ENCODE assay signal across 12 cellular contexts in the genomic region with DNA sequence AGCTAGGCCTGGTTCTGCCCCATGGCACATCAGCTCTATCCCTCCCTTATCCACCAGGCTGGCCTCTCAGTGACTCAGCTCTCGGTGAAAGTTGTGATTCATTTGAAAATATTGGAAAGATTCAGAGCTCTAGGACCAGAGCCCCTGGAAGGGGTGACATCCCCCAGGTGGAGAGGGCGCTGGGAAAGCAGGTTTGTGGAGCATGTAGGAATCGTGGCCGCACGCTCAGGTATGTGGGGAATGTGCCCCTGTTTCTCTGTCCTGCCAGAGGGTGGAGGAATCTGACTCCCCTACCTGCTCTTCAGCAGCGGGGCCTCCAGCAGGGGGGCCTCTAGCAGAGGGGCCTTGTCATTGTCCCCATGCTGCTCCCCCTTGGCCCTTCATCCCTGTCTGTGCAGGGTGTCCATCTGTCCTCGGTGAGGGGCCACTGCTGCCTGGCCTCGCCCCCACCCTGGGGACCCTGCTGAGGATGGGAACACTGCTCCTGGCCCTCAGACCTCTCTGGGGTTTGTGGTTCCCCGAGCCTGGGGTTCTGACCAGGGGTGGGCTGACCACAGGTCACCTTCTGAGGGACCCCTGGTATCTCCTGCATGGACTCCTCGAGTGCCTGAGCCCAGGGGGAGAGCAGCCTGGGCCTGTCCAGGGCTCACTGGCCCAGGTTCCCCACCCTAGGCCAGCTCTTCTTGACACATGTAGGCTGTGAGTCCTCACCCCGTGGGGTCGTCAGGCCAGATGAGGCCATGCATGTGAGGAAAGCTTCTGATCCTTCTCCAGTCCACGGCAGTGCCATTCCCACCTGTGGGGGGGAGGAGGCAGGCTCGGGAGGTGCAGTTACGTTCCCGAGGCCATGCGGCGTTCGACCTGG. TPM values are rescaled to one million over a fixed set of nuclear protein-coding genes. Genes with fewer than 3 reads are reported as not detected.
DNase-seq lines count a peak whose midpoint lies in the region; ATAC-seq and TF ChIP-seq lines count a peak whose summit lies in the region.
"Had no signal": no experiment of that assay in that cellular context is flagged by ENCODE, and none has a peak within 500 bp of the region (broad histone marks: within the 10 kb centered on the region; RNA-seq: fewer than 3 reads in every experiment).

No MANE protein-coding gene starts in this region.

- H3K27ac ChIP-seq in fibroblast of lung (ENCODE audit: insufficient read depth, low read length) = no peak overlapping the region
- no peak overlapping the region for H3K27ac ChIP-seq in osteoblast (ENCODE audit: low read depth, low read length)

- H3K4me1 ChIP-seq in fibroblast of lung (ENCODE audit: control insufficient read depth, extremely low read depth, insufficient read depth, low read length) = peaks cover 11% of the 10 kb centered on the region
- H3K4me1 ChIP-seq in osteoblast (ENCODE audit: insufficient read depth, low read length) = peaks cover 12% of the 10 kb centered on the region

- no peaks in the 10 kb centered on the region for H3K36me3 Mint-ChIP-seq in activated T-helper 2 cell treated with anti-CD3 and anti-CD28 coated beads, Interferon-gamma antibody, Interleukin-2, Interleukin-4, amounts not matched to agents 10 μg/mL and 5 μg/mL and 100 μg/mL, durations not matched to agents 14 hours and 24 hours and 36 hours (ENCODE audit: low read depth)
- H3K36me3 Mint-ChIP-seq: naive thymus-derived CD4-positive, alpha-beta T cell had no signal

- H3K4me1 Mint-ChIP-seq in activated T-helper 2 cell treated with anti-CD3 and anti-CD28 coated beads, Interferon-gamma antibody, Interleukin-2, Interleukin-4, amounts not matched to agents 10 μg/mL and 5 μg/mL and 100 μg/mL, durations not matched to agents 14 hours and 24 hours and 36 hours (ENCODE audit: low read depth) = no peaks in the 10 kb centered on the region

- no peak overlapping the region for H2AFZ ChIP-seq in fibroblast of lung (ENCODE audit: low read length)
- H2AFZ ChIP-seq in osteoblast (ENCODE audit: low read length) = no peak overlapping the region

- no peak overlapping the region for H3K27ac Mint-ChIP-seq in activated T-helper 2 cell treated with anti-CD3 and anti-CD28 coated beads, Interferon-gamma antibody, Interleukin-2, Interleukin-4, amounts not matched to agents 10 μg/mL and 5 μg/mL and 100 μg/mL, durations not matched to agents 14 hours and 24 hours and 36 hours
- H3K27ac Mint-ChIP-seq: naive thymus-derived CD4-positive, alpha-beta T cell had no signal

- H3K27me3 Mint-ChIP-seq in activated T-helper 2 cell treated with anti-CD3 and anti-CD28 coated beads, Interferon-gamma antibody, Interleukin-2, Interleukin-4, amounts not matched to agents 10 μg/mL and 5 μg/mL and 100 μg/mL, durations not matched to agents 14 hours and 24 hours and 36 hours (ENCODE audit: low read depth) = no peaks in the 10 kb centered on the region
- H3K27me3 Mint-ChIP-seq: naive thymus-derived CD4-positive, alpha-beta T cell had no signal

- no peaks in the 10 kb centered on the region for H3K9me3 Mint-ChIP-seq in activated T-helper 2 cell treated with anti-CD3 and anti-CD28 coated beads, Interferon-gamma antibody, Interleukin-2, Interleukin-4, amounts not matched to agents 10 μg/mL and 5 μg/mL and 100 μg/mL, durations not matched to agents 14 hours and 24 hours and 36 hours

- H3K9ac ChIP-seq in fibroblast of lung (ENCODE audit: insufficient read depth, low read length) = no peak overlapping the region

- no peak overlapping the region for H3K4me3 Mint-ChIP-seq in activated T-helper 2 cell treated with anti-CD3 and anti-CD28 coated beads, Interferon-gamma antibody, Interleukin-2, Interleukin-4, amounts not matched to agents 10 μg/mL and 5 μg/mL and 100 μg/mL, durations not matched to agents 14 hours and 24 hours and 36 hours (ENCODE audit: low read depth)
- H3K4me3 Mint-ChIP-seq: naive thymus-derived CD4-positive, alpha-beta T cell had no signal

- H3K4me2 ChIP-seq in fibroblast of lung (ENCODE audit: extremely low read depth, insufficient read depth, low read length) = no peak overlapping the region
- H3K4me2 ChIP-seq in osteoblast (ENCODE audit: insufficient read depth, low read length) = no peak overlapping the region

- DNase-seq in EL = peak; percentile 58
- DNase-seq in RKO (ENCODE audit: low spot score) = peak; percentile 18
- peak; percentile 9 to 46 for DNase-seq in fibroblast of lung (ENCODE audit: low read depth in 2 of 2)
- peak; percentile 98 for DNase-seq in osteoblast (ENCODE audit: insufficient read length, low spot score, missing footprints)
- no peak for DNase-seq in activated T-helper 2 cell treated with anti-CD3 and anti-CD28 coated beads, Interferon-gamma antibody, Interleukin-2, Interleukin-4, amounts not matched to agents 10 μg/mL and 5 μg/mL and 100 μg/mL, durations not matched to agents 14 hours and 24 hours and 36 hours (ENCODE audit: low spot score)
- DNase-seq in NCI-H748 (lab: John Stamatoyannopoulos, UW; ENCODE audit: unreplicated experiment) = no peak
- DNase-seq: dermis blood vessel endothelial cell; naive thymus-derived CD4-positive, alpha-beta T cell; NCI-H187 had no signal

- H3K79me2 ChIP-seq in fibroblast of lung (ENCODE audit: control insufficient read depth, insufficient read depth, low read length) (no peaks in the 10 kb centered on the region), osteoblast (ENCODE audit: insufficient read depth, low read length) (no peaks in the 10 kb centered on the region)

- ATAC-seq in HG03571 (IDR thresholded peaks at IDR 0.05; ENCODE audit: unreplicated experiment) (no peak), HG03045 (IDR thresholded peaks at IDR 0.05; ENCODE audit: unreplicated experiment) (no peak)
- ATAC-seq: activated CD4-positive, CD25-positive, alpha-beta regulatory T cell treated with anti-CD3 and anti-CD28 coated beads, Interleukin-2, amount 50 U/mL, for 24 hours; naive thymus-derived CD4-positive, alpha-beta T cell had no signal

- no peaks in the 10 kb centered on the region for H4K20me1 ChIP-seq in fibroblast of lung (ENCODE audit: control insufficient read depth, extremely low read depth, insufficient read depth, low read length)
- H4K20me1 ChIP-seq in osteoblast (ENCODE audit: insufficient read depth, low read length) = no peaks in the 10 kb centered on the region

- TF ChIP-seq CTCF in fibroblast of lung (conservative IDR thresholded peaks at IDR 0.05 in 1 of 2, IDR thresholded peaks at IDR 0.05 in 1 of 2; ENCODE audit: low read depth in 1 of 2, low read length in 2 of 2) (no peak), osteoblast (IDR thresholded peaks at IDR 0.05; ENCODE audit: extremely low read depth, low read depth, low read length) (no peak)

- no peaks in the 10 kb centered on the region for H3K9me3 ChIP-seq in fibroblast of lung (ENCODE audit: control insufficient read depth, insufficient read depth, low read depth, low read length)
- H3K9me3 ChIP-seq in osteoblast (ENCODE audit: low read depth, low read length) = no peaks in the 10 kb centered on the region

- H3K4me3 ChIP-seq in fibroblast of lung (replicated peaks in 1 of 4; ENCODE audit: control extremely low read depth in 1 of 4, insufficient read depth in 1 of 4, low read depth in 3 of 4, low read length in 4 of 4) (no peak overlapping the region), osteoblast (ENCODE audit: insufficient read depth, low read length) (no peak overlapping the region)

- H3K36me3 ChIP-seq in fibroblast of lung (ENCODE audit: control insufficient read depth, insufficient read depth, low read length) = no peaks in the 10 kb centered on the region
- no peaks in the 10 kb centered on the region for H3K36me3 ChIP-seq in osteoblast (ENCODE audit: insufficient read depth, low read length)

- intact Hi-C loops in activated T-helper 2 cell treated with anti-CD3 and anti-CD28 coated beads, Interferon-gamma antibody, Interleukin-2, Interleukin-4, amounts not matched to agents 10 μg/mL and 5 μg/mL and 100 μg/mL, durations not matched to agents 14 hours and 24 hours and 36 hours (cut with micrococcal nuclease) = no loop called here

- no peaks in the 10 kb centered on the region for H3K27me3 ChIP-seq in fibroblast of lung (ENCODE audit: control insufficient read depth, insufficient read depth, low read length)
- H3K27me3 ChIP-seq in osteoblast (ENCODE audit: insufficient read depth, low read length) = no peaks in the 10 kb centered on the region

RNA-seq across cellular contexts. Expression of a gene that starts 47.5 kb away (rescaled TPM):
- 1.0 and 1.2 TPM in 2 replicates for total RNA-seq in fibroblast of lung
- 0.37 and 0.46 TPM in 2 replicates for polyA plus RNA-seq in fibroblast of lung
- polyA plus RNA-seq in fibroblast of lung (2012) = 0.90 and 1.2 TPM in 2 replicates
- 0.86 and 2.8 TPM in 2 replicates for polyA minus RNA-seq in fibroblast of lung (ENCODE audit: low replicate concordance)
- 0.36 and 1.2 TPM in 2 replicates for total RNA-seq in osteoblast
- 8.1 and 9.5 TPM in 2 replicates for total RNA-seq in activated T-helper 2 cell treated with anti-CD3 and anti-CD28 coated beads, Interferon-gamma antibody, Interleukin-2, Interleukin-4, amounts not matched to agents 10 μg/mL and 5 μg/mL and 100 μg/mL, durations not matched to agents 14 hours and 24 hours and 36 hours

Comparison
In these comparisons a context has a peak if more than half of its experiments do, and no peak if none do; other contexts are left out.
1. DNase-seq: peak in EL (single experiment), RKO (single experiment), fibroblast of lung (2 of 2) and osteoblast (single experiment); none in activated T-helper 2 cell treated with anti-CD3 and anti-CD28 coated beads, Interferon-gamma antibody, Interleukin-2, Interleukin-4, amounts not matched to agents 10 μg/mL and 5 μg/mL and 100 μg/mL, durations not matched to agents 14 hours and 24 hours and 36 hours (single experiment) and NCI-H748 (single experiment).